Comparison of ENCODE assay signal across 16 cellular contexts in genomic region chr10:75957321-75957720, GRCh38.
DNase-seq lines count a peak whose midpoint lies in the region; ATAC-seq, FAIRE-seq and TF ChIP-seq lines count a peak whose summit lies in the region.
"Had no signal": no experiment of that assay in that cellular context is flagged by ENCODE, and none has a peak within 500 bp of the region (broad histone marks: within the 10 kb centered on the region; RNA-seq: fewer than 3 reads in every experiment).

No MANE protein-coding gene starts in this region.

- TF ChIP-seq POLR2A in GM12891 (IDR thresholded peaks at IDR 0.05; ENCODE audit: low read depth, low read length) = no peak

- H3K4me3 ChIP-seq in ectodermal cell (ENCODE audit: insufficient read depth, low read depth, low read length) = no peak overlapping the region
- no peak overlapping the region for H3K4me3 ChIP-seq in small intestine (ENCODE audit: low read depth in 1 of 2, low read length in 2 of 2)
- H3K4me3 ChIP-seq: BLaER1 had no signal

- no peaks in the 10 kb centered on the region for H3K4me1 ChIP-seq in ectodermal cell (ENCODE audit: control insufficient read depth, insufficient read depth, low read length)
- H3K4me1 ChIP-seq in small intestine (ENCODE audit: control insufficient read depth in 2 of 2, insufficient read depth in 1 of 2, low read depth in 1 of 2, low read length in 1 of 2) = peaks cover 0 to 2% of the 10 kb centered on the region in 2 donors

- H3K27ac ChIP-seq in ectodermal cell (ENCODE audit: insufficient read depth, low read depth, low read length, poor library complexity, severe bottlenecking) (peak overlapping the region; percentile 78), small intestine (ENCODE audit: low read depth in 1 of 2, low read length in 1 of 2) (no peak overlapping the region)
- H3K27ac ChIP-seq: BLaER1 had no signal

- H3K27me3 ChIP-seq in ectodermal cell (ENCODE audit: control insufficient read depth, insufficient read depth, low read length, poor library complexity, severe bottlenecking) (no peaks in the 10 kb centered on the region), small intestine (ENCODE audit: control insufficient read depth in 2 of 2, insufficient read depth in 2 of 2, low read length in 2 of 2) (no peaks in the 10 kb centered on the region)
- H3K27me3 ChIP-seq: BLaER1 had no signal

- H3K36me3 ChIP-seq in ectodermal cell (ENCODE audit: control insufficient read depth, insufficient read depth, low read length) (no peaks in the 10 kb centered on the region), small intestine (ENCODE audit: control insufficient read depth in 2 of 2, insufficient read depth in 2 of 2, low read length in 2 of 2) (no peaks in the 10 kb centered on the region)
- H3K36me3 ChIP-seq: BLaER1 had no signal

- ATAC-seq in GM19023 (IDR thresholded peaks at IDR 0.05; ENCODE audit: unreplicated experiment) = no peak

- H3K9me3 ChIP-seq in ectodermal cell (ENCODE audit: control insufficient read depth, low read length) (no peaks in the 10 kb centered on the region), small intestine (ENCODE audit: control insufficient read depth, low read depth) (no peaks in the 10 kb centered on the region)
- H3K9me3 ChIP-seq: BLaER1 had no signal

- FAIRE-seq in GM12891 (lab: Jason Lieb, UNC) (no peak), small intestine (lab: Jason Lieb, UNC) (no peak)

- 74 to 85% methylated on average over 5 of the region's 5 CpGs for WGBS in ectodermal cell, 2 experiments
- 59 to 68% (median 67%) methylated on average over 5 of the region's 5 CpGs for WGBS in small intestine, 3 donors

- DNase-seq in NCI-H82 (lab: John Stamatoyannopoulos, UW) (peak; percentile 64), NCI-H82 treated with DMSO at 0.1 percent for 48 hours (lab: John Stamatoyannopoulos, UW; ENCODE audit: unreplicated experiment) (no peak), NOMO-1 treated with dmso at 0.1 percent for 144 hours (lab: John Stamatoyannopoulos, UW; ENCODE audit: unreplicated experiment) (peak; percentile 63), renal cortical epithelial cell (ENCODE audit: low read depth) (peak; percentile 10), GM12891 (ENCODE audit: insufficient read length, low spot score) (no peak), small intestine (no peak)
- DNase-seq: 8988T, HFFc6, NCI-H1092 treated with DMSO at 0.1 percent for 48 hours, NCI-H1694, NCI-H2171, NCI-H774, RPMI8226 had no signal

TF ChIP-seq in GM12891, 5 proteins besides CTCF, POLR2A, EP300 and RAD21:
- TF ChIP-seq TAF1 (IDR thresholded peaks at IDR 0.05; ENCODE audit: low read depth, low read length) = no peak
- no peak for TF ChIP-seq POU2F2 (IDR thresholded peaks at IDR 0.05; ENCODE audit: low read depth, low read length)
- TF ChIP-seq POLR2AphosphoS5 (IDR thresholded peaks at IDR 0.05; ENCODE audit: low read depth, low read length) = no peak
- TF ChIP-seq SPI1 (IDR thresholded peaks at IDR 0.05; ENCODE audit: low read depth, low read length) = no peak
- no peak for TF ChIP-seq PAX5 (IDR thresholded peaks at IDR 0.05; ENCODE audit: insufficient read depth, low read length, severe bottlenecking)

Comparison
In these comparisons a context has a peak if more than half of its experiments do, and no peak if none do; other contexts are left out.
1. DNase-seq: peak in NCI-H82 (single experiment), NOMO-1 treated with dmso at 0.1 percent for 144 hours (single experiment) and renal cortical epithelial cell (single experiment); none in NCI-H82 treated with DMSO at 0.1 percent for 48 hours (single experiment), GM12891 (single experiment) and small intestine (single experiment).